ENCODE assay signal across 11 cellular contexts in the genomic region with DNA sequence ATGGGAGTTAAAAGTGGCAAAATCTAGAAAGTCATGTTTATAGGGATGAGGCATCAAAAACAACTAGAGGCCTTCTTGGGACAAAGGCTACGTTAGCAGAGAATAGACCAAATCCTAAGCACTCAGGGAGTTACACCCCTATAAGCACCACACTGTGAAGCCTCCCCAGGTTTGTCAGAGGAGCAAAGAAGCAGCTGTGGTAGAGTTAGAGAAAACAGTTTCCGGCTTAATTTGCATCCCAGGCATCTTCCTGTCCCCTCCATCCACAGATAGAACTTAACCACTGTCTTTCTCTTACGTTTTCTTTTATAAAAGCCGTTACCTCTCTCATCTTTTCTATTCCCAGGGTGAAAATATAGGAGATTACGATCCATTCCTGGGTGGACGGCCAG.
A peak's percentile ranks its signal among the peaks of the same experiment; 100 is the strongest.
DNase-seq lines count a peak whose midpoint lies in the region; ATAC-seq and TF ChIP-seq lines count a peak whose summit lies in the region.
"Had no signal": no experiment of that assay in that cellular context is flagged by ENCODE, and none has a peak within 500 bp of the region (broad histone marks: within the 10 kb centered on the region; RNA-seq: fewer than 3 reads in every experiment).

No MANE protein-coding gene starts in this region.

- H3K27me3 ChIP-seq in adipocyte (replicated peaks; ENCODE audit: control insufficient read depth, insufficient read depth, low read length) (no peaks in the 10 kb centered on the region), muscle layer of colon (ENCODE audit: control insufficient read depth in 1 of 2, insufficient read depth in 2 of 2, low read length in 2 of 2) (no peaks in the 10 kb centered on the region), testis (no peaks in the 10 kb centered on the region), upper lobe of left lung (no peaks in the 10 kb centered on the region), endodermal cell (ENCODE audit: control insufficient read depth, insufficient read depth, low read length, poor library complexity, severe bottlenecking) (no peaks in the 10 kb centered on the region)
- H3K27me3 ChIP-seq: left lung had no signal

- no peaks in the 10 kb centered on the region for H3K9me3 Mint-ChIP-seq in activated CD4-positive, alpha-beta T cell treated with anti-CD3 and anti-CD28 coated beads for 36 hours (ENCODE audit: low read depth)
- H3K9me3 Mint-ChIP-seq in endodermal cell, result no peaks in the 10 kb centered on the region
- H3K9me3 Mint-ChIP-seq: CD4-positive, alpha-beta memory T cell had no signal

- no peaks in the 10 kb centered on the region for H3K9me3 ChIP-seq in adipocyte (ENCODE audit: control insufficient read depth, low read length)
- H3K9me3 ChIP-seq in muscle layer of colon (ENCODE audit: low read length), result no peaks in the 10 kb centered on the region
- no peaks in the 10 kb centered on the region for H3K9me3 ChIP-seq in testis
- H3K9me3 ChIP-seq in upper lobe of left lung, result no peaks in the 10 kb centered on the region
- H3K9me3 ChIP-seq in endodermal cell (ENCODE audit: control insufficient read depth, low read length), result no peaks in the 10 kb centered on the region
- H3K9me3 ChIP-seq: left lung had no signal

- H3K4me1 ChIP-seq in adipocyte (ENCODE audit: control insufficient read depth, insufficient read depth, low read length) (peaks cover 25% of the 10 kb centered on the region), muscle layer of colon (ENCODE audit: insufficient read depth, low read length) (peaks cover 33% of the 10 kb centered on the region), testis (peaks cover 22% of the 10 kb centered on the region), upper lobe of left lung (peaks cover 16 to 28% (median 25%) of the 10 kb centered on the region in 4 donors), endodermal cell (ENCODE audit: control insufficient read depth, insufficient read depth, low read length) (peaks cover 5% of the 10 kb centered on the region)

- H3K36me3 Mint-ChIP-seq in activated CD4-positive, alpha-beta T cell treated with anti-CD3 and anti-CD28 coated beads for 36 hours (ENCODE audit: low read depth), result no peaks in the 10 kb centered on the region
- H3K36me3 Mint-ChIP-seq in endodermal cell (ENCODE audit: low read depth), result no peaks in the 10 kb centered on the region
- H3K36me3 Mint-ChIP-seq: CD4-positive, alpha-beta memory T cell had no signal

- H3K9ac ChIP-seq in adipocyte (ENCODE audit: low read length), result peak overlapping the region; percentile 87
- H3K9ac ChIP-seq in muscle layer of colon (ENCODE audit: low read length), result no peak overlapping the region
- H3K9ac ChIP-seq in endodermal cell (ENCODE audit: extremely low read depth, low read length, poor library complexity, severe bottlenecking), result no peak overlapping the region

- ATAC-seq in HG02870 (IDR thresholded peaks at IDR 0.05; ENCODE audit: unreplicated experiment), result peak; percentile 60
- ATAC-seq in upper lobe of left lung (ENCODE audit: low FRiP score in 2 of 2), result no peak
- ATAC-seq in activated CD4-positive, alpha-beta T cell treated with anti-CD3 and anti-CD28 coated beads for 36 hours, result no peak
- no peak for ATAC-seq in HG02678 (IDR thresholded peaks at IDR 0.05; ENCODE audit: unreplicated experiment)

- TF ChIP-seq EP300 in upper lobe of left lung (IDR thresholded peaks at IDR 0.05), result no peak

- intact Hi-C loops in testis (cut with DNase I; ENCODE audit: low total_unique reads), result loop anchor here (5.0 kb wide), 2 partner anchors 121 to 251 kb away; no protein-coding TSS in a partner anchor
- intact Hi-C loops in activated CD4-positive, alpha-beta T cell treated with anti-CD3 and anti-CD28 coated beads for 36 hours (cut with DNase I, micrococcal nuclease), result loop anchor here (2.0 to 5.0 kb wide), 6 partner anchors 40 to 492 kb away; a partner anchor contains a TSS

- POLR2A ChIA-PET in activated CD4-positive, alpha-beta T cell treated with anti-CD3 and anti-CD28 coated beads for 36 hours (lab: Charles Lee), result interaction anchor here (1.2 kb wide), 1 partner anchor 38 kb away, joined by 3 read pairs; no protein-coding TSS in a partner anchor

- no peaks in the 10 kb centered on the region for H3K27me3 Mint-ChIP-seq in activated CD4-positive, alpha-beta T cell treated with anti-CD3 and anti-CD28 coated beads for 36 hours
- H3K27me3 Mint-ChIP-seq in endodermal cell (ENCODE audit: insufficient read depth), result no peaks in the 10 kb centered on the region

- peaks cover under 1% of the 10 kb centered on the region for H3K4me1 Mint-ChIP-seq in activated CD4-positive, alpha-beta T cell treated with anti-CD3 and anti-CD28 coated beads for 36 hours
- H3K4me1 Mint-ChIP-seq in endodermal cell, result peaks cover 12% of the 10 kb centered on the region
- H3K4me1 Mint-ChIP-seq: CD4-positive, alpha-beta memory T cell had no signal

- H3K36me3 ChIP-seq in adipocyte (ENCODE audit: control insufficient read depth, insufficient read depth, low read length, severe bottlenecking), result no peaks in the 10 kb centered on the region
- H3K36me3 ChIP-seq in muscle layer of colon (ENCODE audit: insufficient read depth, low read length), result no peaks in the 10 kb centered on the region
- no peaks in the 10 kb centered on the region for H3K36me3 ChIP-seq in testis (ENCODE audit: low read depth, missing control alignments)
- no peaks in the 10 kb centered on the region for H3K36me3 ChIP-seq in upper lobe of left lung
- no peaks in the 10 kb centered on the region for H3K36me3 ChIP-seq in endodermal cell (ENCODE audit: control insufficient read depth, insufficient read depth, low read length)
- H3K36me3 ChIP-seq: left lung had no signal

- H3K4me3 ChIP-seq in adipocyte (ENCODE audit: low read length) (no peak overlapping the region), muscle layer of colon (ENCODE audit: low read depth in 1 of 2, low read length in 2 of 2) (no peak overlapping the region), testis (no peak overlapping the region), upper lobe of left lung (no peak overlapping the region), endodermal cell (ENCODE audit: low read length) (no peak overlapping the region)

- DNase-seq in adipocyte (ENCODE audit: low read depth) (no peak), testis (no peak), upper lobe of left lung (no peak), endodermal cell (no peak)
- DNase-seq in activated CD4-positive, alpha-beta T cell treated with anti-CD3 and anti-CD28 coated beads for 36 hours, result no peak
- DNase-seq: left lung had no signal

- TF ChIP-seq CTCF in testis (IDR thresholded peaks at IDR 0.05) (no peak), upper lobe of left lung (IDR thresholded peaks at IDR 0.05) (no peak), endodermal cell (conservative IDR thresholded peaks at IDR 0.05) (no peak)

- CTCF ChIA-PET in activated CD4-positive, alpha-beta T cell treated with anti-CD3 and anti-CD28 coated beads for 36 hours (lab: Charles Lee), result interaction anchor here (0.6 to 4.9 kb wide), 56 partner anchors 9 to 697 kb away, joined by 3 to 63 read pairs (median 5); a partner anchor contains a TSS

- TF ChIP-seq POLR2A in testis (IDR thresholded peaks at IDR 0.05), result no peak
- no peak for TF ChIP-seq POLR2A in upper lobe of left lung (IDR thresholded peaks at IDR 0.05)

- 89 to 94% methylated on average over 6 of the region's 6 CpGs for WGBS in testis, 2 donors
- WGBS in upper lobe of left lung, 2 donors, result 82 to 85% methylated on average over 6 of the region's 6 CpGs
- 92% methylated on average over 3 to 6 of the region's 6 CpGs for WGBS in endodermal cell (ENCODE audit: insufficient coverage in 1 of 2, insufficient read length in 1 of 2), 2 experiments

- H3K27ac Mint-ChIP-seq in activated CD4-positive, alpha-beta T cell treated with anti-CD3 and anti-CD28 coated beads for 36 hours, result no peak overlapping the region
- H3K27ac Mint-ChIP-seq in endodermal cell, result no peak overlapping the region
- H3K27ac Mint-ChIP-seq: activated CD8-positive, alpha-beta T cell treated with anti-CD3 and anti-CD28 coated beads, Interleukin-2, amount 10 ng/mL, durations not matched to agents 7 days and 5 days had no signal

- peak overlapping the region; percentile 96 for H3K27ac ChIP-seq in muscle layer of colon (ENCODE audit: low read depth, low read length)
- H3K27ac ChIP-seq in testis, result peak overlapping the region; percentile 83 to 88
- H3K27ac ChIP-seq in upper lobe of left lung, result peak overlapping the region in 2 of 4 donors; percentile 85 to 86
- H3K27ac ChIP-seq in endodermal cell (ENCODE audit: low read depth, low read length), result no peak overlapping the region

- H3K4me3 Mint-ChIP-seq in activated CD4-positive, alpha-beta T cell treated with anti-CD3 and anti-CD28 coated beads for 36 hours, result no peak overlapping the region
- no peak overlapping the region for H3K4me3 Mint-ChIP-seq in endodermal cell
- H3K4me3 Mint-ChIP-seq: activated CD8-positive, alpha-beta T cell treated with anti-CD3 and anti-CD28 coated beads, Interleukin-2, amount 10 ng/mL, durations not matched to agents 7 days and 5 days; CD4-positive, alpha-beta memory T cell had no signal
